In the genomic region with DNA sequence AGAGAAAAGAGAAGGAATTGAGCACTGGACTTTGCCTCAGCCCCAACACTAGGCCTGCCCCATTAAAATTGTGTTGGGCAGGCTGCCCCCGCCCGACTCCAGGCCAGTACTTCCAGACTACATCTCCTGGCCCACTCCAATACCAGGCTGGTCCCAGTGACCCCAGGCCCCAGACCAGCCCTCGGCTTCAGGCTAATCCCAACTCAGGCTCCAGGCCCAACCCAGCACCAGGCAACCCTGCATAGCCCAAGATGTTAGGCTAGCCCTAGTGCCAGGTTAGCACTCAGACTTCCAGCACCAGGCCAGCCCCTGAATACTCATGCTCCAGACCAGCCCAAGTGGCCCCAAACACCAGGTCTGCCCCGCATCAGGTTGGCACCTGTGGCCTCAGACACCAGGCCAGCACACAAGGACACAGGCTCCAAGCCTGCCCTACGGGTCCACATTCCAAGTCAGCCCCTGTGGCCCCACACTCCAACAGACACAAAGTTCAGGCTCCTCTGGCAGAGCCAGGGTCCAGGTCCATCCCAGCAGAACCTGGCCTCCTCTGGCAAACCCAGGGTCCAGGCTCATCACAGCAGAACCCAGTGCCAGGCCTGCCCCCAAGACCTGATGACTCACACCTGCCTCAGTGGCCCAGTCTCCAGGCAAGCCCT, we compare ENCODE assay signal across 27 cellular contexts.
"Had no signal": no experiment of that assay in that cellular context is flagged by ENCODE, and none has a peak within 500 bp of the region (broad histone marks: within the 10 kb centered on the region; RNA-seq: fewer than 3 reads in every experiment).

No MANE protein-coding gene starts in this region.

- H3K9me3 ChIP-seq: pancreas, testis had no signal

- H3K4me3 Mint-ChIP-seq: activated naive CD4-positive, alpha-beta T cell treated with anti-CD3 and anti-CD28 coated beads, Interleukin-2, amount 10 ng/mL, durations not matched to agents 7 days and 5 days; activated naive CD8-positive, alpha-beta T cell treated with anti-CD3 and anti-CD28 coated beads, Interleukin-2, amount 10 ng/mL, durations not matched to agents 7 days and 5 days; activated T-cell treated with anti-CD3 and anti-CD28 coated beads, Interleukin-2, amount 50 U/mL, for 72 hours; brain; effector memory CD8-positive, alpha-beta T cell; nephron progenitor cell; type B pancreatic cell had no signal

- ATAC-seq: effector memory CD8-positive, alpha-beta T cell; foreskin keratinocyte; left lung; mucosa of descending colon; pancreas; psoas muscle; stimulated activated naive CD8-positive, alpha-beta T cell treated with anti-CD3 and anti-CD28 coated beads, Interleukin-15, Interleukin-2, amounts not matched to agents 100 U/mL and 50 U/mL, for 24 hours had no signal

- H3K4me3 ChIP-seq: ascending aorta, esophagus muscularis mucosa, left lung, lung, mucosa of descending colon, pancreas, psoas muscle, spleen, testis had no signal

- H3K27ac ChIP-seq: ascending aorta, esophagus muscularis mucosa, foreskin keratinocyte, left lung, pancreas, psoas muscle, spleen, testis, VCaP had no signal

- H3K4me1 ChIP-seq: ascending aorta, esophagus muscularis mucosa, left lung, psoas muscle, spleen, testis had no signal

- FAIRE-seq: pancreas, TTC549 had no signal

- DNase-seq: activated CD4-positive, alpha-beta T cell treated with anti-CD3 and anti-CD28 coated beads for 4 hours; activated CD4-positive, alpha-beta T cell treated with anti-CD3 and anti-CD28 coated beads, Interleukin-2, amount 50 U/mL, for 4 hours; activated effector memory CD4-positive, alpha-beta T cell treated with Interleukin-2 at 50 U/mL for 16 hours; activated naive CD4-positive, alpha-beta T cell treated with anti-CD3 and anti-CD28 coated beads, Interleukin-2, amount 10 ng/mL, durations not matched to agents 7 days and 5 days; activated naive CD8-positive, alpha-beta T cell treated with anti-CD3 and anti-CD28 coated beads, Interleukin-2, amount 10 ng/mL, durations not matched to agents 7 days and 5 days; activated T-cell treated with anti-CD3 and anti-CD28 coated beads for 4 hours; activated T-cell treated with anti-CD3 and anti-CD28 coated beads, Interleukin-2, amount 50 U/mL, for 72 hours; cortex of kidney; effector memory CD8-positive, alpha-beta T cell; foreskin keratinocyte; kidney glomerular epithelial cell; left lung; mucosa of descending colon; nephron progenitor cell; psoas muscle; spleen; stimulated activated naive CD8-positive, alpha-beta T cell treated with anti-CD3 and anti-CD28 coated beads, Interleukin-15, Interleukin-2, amounts not matched to agents 100 U/mL and 50 U/mL, for 24 hours; T-helper 9 cell; testis had no signal

- H3K27ac Mint-ChIP-seq: activated naive CD4-positive, alpha-beta T cell treated with anti-CD3 and anti-CD28 coated beads, Interleukin-2, amount 10 ng/mL, durations not matched to agents 7 days and 5 days; activated T-cell treated with anti-CD3 and anti-CD28 coated beads, Interleukin-2, amount 50 U/mL, for 72 hours; brain; nephron progenitor cell; type B pancreatic cell had no signal

- H3K27me3 ChIP-seq: ascending aorta, esophagus muscularis mucosa, foreskin keratinocyte, left lung, pancreas, spleen, testis had no signal

- H3K27me3 Mint-ChIP-seq: activated naive CD4-positive, alpha-beta T cell treated with anti-CD3 and anti-CD28 coated beads, Interleukin-2, amount 10 ng/mL, durations not matched to agents 7 days and 5 days; activated naive CD8-positive, alpha-beta T cell treated with anti-CD3 and anti-CD28 coated beads, Interleukin-2, amount 10 ng/mL, durations not matched to agents 7 days and 5 days; brain; effector memory CD8-positive, alpha-beta T cell; type B pancreatic cell had no signal

- H3K4me1 Mint-ChIP-seq: activated naive CD4-positive, alpha-beta T cell treated with anti-CD3 and anti-CD28 coated beads, Interleukin-2, amount 10 ng/mL, durations not matched to agents 7 days and 5 days; brain had no signal
